9 cellular contexts compared by ENCODE assay signal in the genomic region with DNA sequence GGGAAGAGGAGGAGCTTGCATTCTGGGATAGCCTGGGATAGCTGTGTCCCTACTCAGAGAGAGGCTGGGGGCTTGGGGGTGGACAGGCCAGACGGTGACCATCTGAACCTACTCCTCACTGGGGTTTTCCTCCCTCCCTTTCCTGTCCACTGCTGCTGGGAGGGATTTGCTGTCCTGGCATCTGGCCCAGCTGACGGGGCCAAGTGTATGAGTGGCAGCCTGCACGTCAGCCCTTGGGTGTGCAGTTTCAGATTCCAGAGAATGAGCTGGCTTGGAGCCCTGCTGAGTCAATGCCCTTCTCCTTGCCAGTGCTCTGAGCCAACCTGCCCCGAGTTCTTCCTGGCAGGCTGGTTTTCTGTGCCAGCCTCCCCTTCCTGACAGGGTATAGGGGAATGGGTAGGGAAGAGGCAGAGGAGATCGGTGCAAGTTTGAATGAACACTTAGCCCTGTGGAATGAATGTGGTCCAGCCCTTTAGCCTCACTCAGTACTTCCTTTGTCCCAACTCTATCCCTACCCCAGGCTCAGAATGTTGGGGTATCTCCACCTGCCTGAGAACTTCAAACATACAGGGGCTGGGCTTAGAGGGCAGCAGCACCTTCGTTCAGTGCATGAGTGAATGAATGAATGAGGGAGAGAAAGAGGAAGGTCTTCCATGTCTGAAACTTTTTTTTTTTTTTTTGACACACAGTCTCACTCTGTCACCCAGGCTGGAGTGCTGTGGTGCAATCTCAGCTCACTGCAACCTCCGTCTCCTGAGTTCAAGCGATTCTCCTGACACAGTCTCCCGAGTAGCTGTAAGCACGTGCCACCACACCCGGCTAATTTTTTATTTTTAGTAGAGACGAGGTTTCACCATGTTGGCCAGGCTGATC. TPM values are rescaled to one million over a fixed set of nuclear protein-coding genes. Genes with fewer than 3 reads are reported as not detected.
DNase-seq lines count a peak whose midpoint lies in the region; ATAC-seq, FAIRE-seq and TF ChIP-seq lines count a peak whose summit lies in the region.
"Had no signal": no experiment of that assay in that cellular context is flagged by ENCODE, and none has a peak within 500 bp of the region (broad histone marks: within the 10 kb centered on the region; RNA-seq: fewer than 3 reads in every experiment).

No MANE protein-coding gene starts in this region.

- no peak for TF ChIP-seq POLR2A in H54 (IDR thresholded peaks at IDR 0.05; ENCODE audit: low read depth, low read length)
- TF ChIP-seq POLR2A in endothelial cell of umbilical vein (IDR thresholded peaks at IDR 0.05; ENCODE audit: low read depth, low read length): peak; percentile 49
- TF ChIP-seq POLR2A in uterus (IDR thresholded peaks at IDR 0.05): peak in 1 of 2 donors; percentile 27

- CTCF ChIA-PET in endothelial cell of umbilical vein (lab: Charles Lee): interaction anchor here (0.7 to 3.5 kb wide), 7 partner anchors 8 to 144 kb away, joined by 3 to 36 read pairs (median 6); partner anchors contain the start of gene RAB11B

- ATAC-seq in HG02973 (IDR thresholded peaks at IDR 0.05; ENCODE audit: unreplicated experiment): no peak

- H3K27me3 ChIP-seq in endothelial cell of umbilical vein (ENCODE audit: control insufficient read depth in 2 of 2, insufficient read depth in 2 of 2, low read length in 2 of 2) (no peaks in the 10 kb centered on the region), uterus (no peaks in the 10 kb centered on the region)

- no peaks in the 10 kb centered on the region for H3K79me2 ChIP-seq in endothelial cell of umbilical vein (ENCODE audit: control insufficient read depth, insufficient read depth, low read length)

- H3K4me3 ChIP-seq in endothelial cell of umbilical vein (replicated peaks in 1 of 3; ENCODE audit: insufficient read depth in 1 of 3, low read depth in 1 of 3, low read length in 3 of 3) (no peak overlapping the region), uterus (no peak overlapping the region)

- peak overlapping the region; percentile 19 for H2AFZ ChIP-seq in endothelial cell of umbilical vein (ENCODE audit: low read depth, low read length)

- TF ChIP-seq CTCF in endothelial cell of umbilical vein (IDR thresholded peaks at IDR 0.05; ENCODE audit: extremely low read depth in 1 of 2, insufficient read depth in 1 of 2, low read depth in 1 of 2, low read length in 2 of 2) (no peak), uterus (IDR thresholded peaks at IDR 0.05) (no peak)

- H3K9me3 ChIP-seq in endothelial cell of umbilical vein (replicated peaks; ENCODE audit: control insufficient read depth, insufficient read depth, low read length) (no peaks in the 10 kb centered on the region), uterus (no peaks in the 10 kb centered on the region)

- H3K9ac ChIP-seq in endothelial cell of umbilical vein (replicated peaks; ENCODE audit: extremely low read depth, insufficient read depth, low read length): peak overlapping the region; percentile 52

- DNase-seq in A172 (ENCODE audit: low spot score) (peak; percentile 100), H54 (ENCODE audit: insufficient read length, low spot score) (peak; percentile 94), RPMI8226 (peak; percentile 94), endothelial cell of umbilical vein (ENCODE audit: low read depth, low spot score) (peak; percentile 99), midbrain (lab: John Stamatoyannopoulos, UW) (peak; percentile 82), uterus (peak; percentile 88 to 90), NCI-H526 treated with DMSO at 0.1 percent for 48 hours (lab: John Stamatoyannopoulos, UW) (no peak)

- intact Hi-C loops in endothelial cell of umbilical vein (cut with micrococcal nuclease) (loop anchor here (1.0 to 2.0 kb wide), 2 partner anchors 28 to 83 kb away; partner anchors contain the start of genes HNRNPM and RAB11B), uterus (cut with DNase I; ENCODE audit: low total_unique reads) (no loop called here)

- no peaks in the 10 kb centered on the region for H3K9me1 ChIP-seq in endothelial cell of umbilical vein (replicated peaks; ENCODE audit: control insufficient read depth, extremely low read depth, insufficient read depth, low read length)

- POLR2A ChIA-PET in endothelial cell of umbilical vein (lab: Charles Lee): interaction anchor here (0.6 to 1.0 kb wide), 6 partner anchors 12 to 134 kb away, joined by 3 to 4 read pairs (median 4); partner anchors contain the start of gene RAB11B

- H3K27ac ChIP-seq in endothelial cell of umbilical vein (ENCODE audit: insufficient read depth, low read depth, low read length): peak overlapping the region; percentile 92
- H3K27ac ChIP-seq in uterus: peak overlapping the region; percentile 51 to 72

- dilution Hi-C loops in endothelial cell of umbilical vein (cut with MboI; ENCODE audit: extremely low pct_ligation_motif_present, low sequenced_read_pairs): no loop called here

- no peaks in the 10 kb centered on the region for H4K20me1 ChIP-seq in endothelial cell of umbilical vein (replicated peaks; ENCODE audit: control insufficient read depth, extremely low read depth, insufficient read depth, low read length)

- no peaks in the 10 kb centered on the region for H3K36me3 ChIP-seq in endothelial cell of umbilical vein (ENCODE audit: control insufficient read depth in 2 of 2, extremely low read depth in 1 of 2, insufficient read depth in 2 of 2, low read length in 2 of 2)
- H3K36me3 ChIP-seq in uterus: no peaks in the 10 kb centered on the region

- peaks cover 30% of the 10 kb centered on the region for H3K4me1 ChIP-seq in endothelial cell of umbilical vein (ENCODE audit: control insufficient read depth, extremely low read depth, insufficient read depth, low read length)
- peaks cover 0 to 6% of the 10 kb centered on the region in 2 donors for H3K4me1 ChIP-seq in uterus

- no TSS peak for BruUV-seq in endothelial cell of umbilical vein (replicated peaks; lab: Mats Ljungman, UMichigan)

- peak overlapping the region; percentile 47 for H3K4me2 ChIP-seq in endothelial cell of umbilical vein (ENCODE audit: insufficient read depth, low read length)

- FAIRE-seq in H54 (lab: Jason Lieb, UNC) (peak; percentile 89), endothelial cell of umbilical vein (lab: Jason Lieb, UNC) (peak; percentile 99)
- FAIRE-seq: colon had no signal

RNA-seq across cellular contexts. Expression of gene ANGPTL4, which starts 1.8 kb away (rescaled TPM):
- total RNA-seq in A172 (2014; rRNA removed; shearing (Covaris generic)): not detected in 2 replicates
- total RNA-seq in endothelial cell of umbilical vein (3.9 and 4.6 TPM in 2 replicates), uterus (10 to 100 TPM in 3 of 4 donors, under 1 TPM in 1; 0.76 to 21.2 (median 13.5) TPM)
- 14.1 and 18.5 TPM in 2 replicates for polyA plus RNA-seq in endothelial cell of umbilical vein
- 11.1 and 13.6 TPM in 2 replicates for polyA plus RNA-seq in endothelial cell of umbilical vein (2011; cell fraction: cytosol; rRNA removed)
- polyA plus RNA-seq in endothelial cell of umbilical vein (2011; cell fraction: nucleus; rRNA removed): 21.6 and 23.6 TPM in 2 replicates
- polyA plus RNA-seq in endothelial cell of umbilical vein (2012): 18.8 and 26.4 TPM in 2 replicates
- polyA minus RNA-seq in endothelial cell of umbilical vein: 2.5 and 5.9 TPM in 2 replicates
- 0.72 TPM for polyA minus RNA-seq in endothelial cell of umbilical vein (2011; cell fraction: cytosol; rRNA and poly(A)+ RNA removed)
- polyA minus RNA-seq in endothelial cell of umbilical vein (2011; cell fraction: nucleus; rRNA and poly(A)+ RNA removed): 4.3 and 11.4 TPM in 2 replicates

RNA-seq across cellular contexts. Expression of gene KANK3, which starts 19.1 kb away (rescaled TPM):
- 1.0 and 1.2 TPM in 2 replicates for total RNA-seq in A172 (2014; rRNA removed; shearing (Covaris generic))
- 26.3 and 30.0 TPM in 2 replicates for total RNA-seq in endothelial cell of umbilical vein
- polyA plus RNA-seq in endothelial cell of umbilical vein: 22.1 and 25.0 TPM in 2 replicates
- 10.9 and 14.4 TPM in 2 replicates for polyA plus RNA-seq in endothelial cell of umbilical vein (2011; cell fraction: cytosol; rRNA removed)
- 47.3 and 47.4 TPM in 2 replicates for polyA plus RNA-seq in endothelial cell of umbilical vein (2011; cell fraction: nucleus; rRNA removed)
- 6.1 and 11.4 TPM in 2 replicates for polyA plus RNA-seq in endothelial cell of umbilical vein (2012)
- polyA minus RNA-seq in endothelial cell of umbilical vein: 8.3 and 8.7 TPM in 2 replicates
- not detected for polyA minus RNA-seq in endothelial cell of umbilical vein (2011; cell fraction: cytosol; rRNA and poly(A)+ RNA removed)
- 6.3 and 14.1 TPM in 2 replicates for polyA minus RNA-seq in endothelial cell of umbilical vein (2011; cell fraction: nucleus; rRNA and poly(A)+ RNA removed)
- 10 to 100 TPM in 3 of 4 donors, 1 to 10 TPM in 1; 4.1 to 36.6 (median 24.8) TPM for total RNA-seq in uterus

RNA-seq across cellular contexts. Expression of gene RAB11B, which starts 28.0 kb away (rescaled TPM):
- total RNA-seq in A172 (2014; rRNA removed; shearing (Covaris generic)): 3.1 and 8.0 TPM in 2 replicates
- 92.2 and 99.8 TPM in 2 replicates for total RNA-seq in endothelial cell of umbilical vein
- 74.1 and 80.0 TPM in 2 replicates for polyA plus RNA-seq in endothelial cell of umbilical vein
- polyA plus RNA-seq in endothelial cell of umbilical vein (2011; cell fraction: cytosol; rRNA removed): 54.1 and 72.1 TPM in 2 replicates
- 130 and 131 TPM in 2 replicates for polyA plus RNA-seq in endothelial cell of umbilical vein (2011; cell fraction: nucleus; rRNA removed)
- 82.6 and 111 TPM in 2 replicates for polyA plus RNA-seq in endothelial cell of umbilical vein (2012)
- 58.4 and 64.1 TPM in 2 replicates for polyA minus RNA-seq in endothelial cell of umbilical vein
- polyA minus RNA-seq in endothelial cell of umbilical vein (2011; cell fraction: cytosol; rRNA and poly(A)+ RNA removed): 32.6 TPM
- polyA minus RNA-seq in endothelial cell of umbilical vein (2011; cell fraction: nucleus; rRNA and poly(A)+ RNA removed): 45.5 and 73.0 TPM in 2 replicates
- 10 to 100 TPM; 17.4 to 95.8 (median 60.1) TPM for total RNA-seq in uterus

RNA-seq across cellular contexts. Expression of gene RPS28, which starts 40.9 kb away (rescaled TPM):
- 193 and 479 TPM in 2 replicates for total RNA-seq in A172 (2014; rRNA removed; shearing (Covaris generic))
- total RNA-seq in endothelial cell of umbilical vein: 1,555 and 1,664 TPM in 2 replicates
- 865 and 990 TPM in 2 replicates for polyA plus RNA-seq in endothelial cell of umbilical vein
- 799 and 842 TPM in 2 replicates for polyA plus RNA-seq in endothelial cell of umbilical vein (2011; cell fraction: cytosol; rRNA removed)
- polyA plus RNA-seq in endothelial cell of umbilical vein (2011; cell fraction: nucleus; rRNA removed): 200 and 336 TPM in 2 replicates
- 2,106 and 2,592 TPM in 2 replicates for polyA plus RNA-seq in endothelial cell of umbilical vein (2012)
- polyA minus RNA-seq in endothelial cell of umbilical vein: 420 and 491 TPM in 2 replicates
- polyA minus RNA-seq in endothelial cell of umbilical vein (2011; cell fraction: cytosol; rRNA and poly(A)+ RNA removed): 322 TPM
- 48.7 and 96.3 TPM in 2 replicates for polyA minus RNA-seq in endothelial cell of umbilical vein (2011; cell fraction: nucleus; rRNA and poly(A)+ RNA removed)
- 1,000 to 10,000 TPM in 1 of 4 donors, 100 to 1,000 TPM in 2, 10 to 100 TPM in 1; 44.1 to 1,410 (median 360) TPM for total RNA-seq in uterus

RNA-seq across cellular contexts. Expression of gene NDUFA7, which starts 41.0 kb away (rescaled TPM):
- 31.8 and 71.4 TPM in 2 replicates for total RNA-seq in A172 (2014; rRNA removed; shearing (Covaris generic))
- 60.2 and 62.0 TPM in 2 replicates for total RNA-seq in endothelial cell of umbilical vein
- polyA plus RNA-seq in endothelial cell of umbilical vein: 169 and 196 TPM in 2 replicates
- 60.1 and 63.3 TPM in 2 replicates for polyA plus RNA-seq in endothelial cell of umbilical vein (2011; cell fraction: cytosol; rRNA removed)
- polyA plus RNA-seq in endothelial cell of umbilical vein (2011; cell fraction: nucleus; rRNA removed): 27.0 and 32.6 TPM in 2 replicates
- polyA plus RNA-seq in endothelial cell of umbilical vein (2012): 74.3 and 105 TPM in 2 replicates
- polyA minus RNA-seq in endothelial cell of umbilical vein: 54.9 and 60.2 TPM in 2 replicates
- polyA minus RNA-seq in endothelial cell of umbilical vein (2011; cell fraction: cytosol; rRNA and poly(A)+ RNA removed): 60.9 TPM
- 17.9 and 21.0 TPM in 2 replicates for polyA minus RNA-seq in endothelial cell of umbilical vein (2011; cell fraction: nucleus; rRNA and poly(A)+ RNA removed)
- total RNA-seq in uterus: 10 to 100 TPM in 1 of 4 donors, 1 to 10 TPM in 2, not detected in 1; 6.9 to 25.9 (median 8.8) TPM
